1 cellular context compared by ENCODE assay signal in the genomic region with DNA sequence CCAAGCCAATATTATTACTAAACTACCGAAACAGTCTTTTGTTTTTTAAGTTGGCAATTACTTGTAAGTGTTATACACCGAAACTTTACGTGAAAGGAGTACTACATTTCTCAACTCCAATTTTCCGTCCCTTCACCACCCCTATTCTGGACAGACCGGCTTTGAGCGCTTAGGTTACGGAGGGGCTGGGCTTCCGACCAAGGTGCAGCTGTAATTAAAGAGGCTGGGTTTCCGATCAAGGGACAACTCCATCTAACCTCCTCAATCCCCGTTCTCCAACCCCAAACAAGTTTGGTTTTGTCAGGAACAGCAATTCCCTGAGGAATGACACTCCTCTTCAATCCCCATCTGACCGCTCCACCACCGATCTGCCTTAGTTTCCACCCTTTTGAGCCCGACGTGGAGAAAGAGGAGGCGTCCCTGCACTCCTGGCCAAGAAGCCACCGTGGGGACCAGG.
TF ChIP-seq lines count a peak whose summit lies in the region.

No MANE protein-coding gene starts in this region.

TF ChIP-seq in H1, 55 proteins besides CTCF, POLR2A, EP300 and RAD21:
- TF ChIP-seq SP4 (IDR thresholded peaks at IDR 0.05; ENCODE audit: low read length) (no peak), HDAC2 (IDR thresholded peaks at IDR 0.05; ENCODE audit: borderline replicate concordance in 1 of 2, low read depth in 2 of 2, low read length in 2 of 2) (peak in 1 of 2 experiments; percentile 88; a peak in 1 of 4 replicates), SAP30 (IDR thresholded peaks at IDR 0.05; ENCODE audit: insufficient read depth, insufficient replicate concordance, low read length) (peak; percentile 77)
